27 cellular contexts compared by ENCODE assay signal in the genomic region with DNA sequence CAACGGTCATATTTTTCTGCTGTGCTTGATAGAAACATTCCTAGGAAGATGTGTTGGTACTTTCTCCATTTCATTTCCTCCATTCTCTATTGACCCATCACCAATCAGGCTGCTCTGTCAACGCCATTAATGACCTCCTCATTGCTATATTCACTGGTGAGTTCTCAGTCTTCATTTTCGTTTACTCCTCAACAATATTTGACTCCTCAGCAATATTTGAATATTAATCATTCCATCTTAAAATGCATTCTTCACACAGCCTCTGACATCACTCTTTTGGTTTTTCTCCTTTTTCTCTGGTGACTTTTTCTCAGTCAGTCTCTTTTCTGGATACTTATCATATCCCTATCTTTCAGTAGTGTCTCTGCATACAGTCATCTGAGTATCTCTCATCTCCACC.
DNase-seq lines count a peak whose midpoint lies in the region; ATAC-seq, FAIRE-seq and TF ChIP-seq lines count a peak whose summit lies in the region.
"Had no signal": no experiment of that assay in that cellular context is flagged by ENCODE, and none has a peak within 500 bp of the region (broad histone marks: within the 10 kb centered on the region; RNA-seq: fewer than 3 reads in every experiment).

No MANE protein-coding gene starts in this region.

- intact Hi-C loops in HepG2 (cut with micrococcal nuclease; ENCODE audit: unreplicated experiment), result no loop called here
- intact Hi-C loops in right lobe of liver (cut with DNase I), result no loop called here

- H3K27ac ChIP-seq in HepG2 (ENCODE audit: extremely low read length, insufficient read depth, low read length) (no peak overlapping the region), right lobe of liver (no peak overlapping the region), GM23338 (ENCODE audit: low read depth) (no peak overlapping the region)
- H3K27ac ChIP-seq: BLaER1 treated with 17β-estradiol and CSF1 and Interleukin-3, amounts not matched to agents 10 nM and 100 nM; C4-2B had no signal

- H4K20me1 ChIP-seq in HepG2 (ENCODE audit: insufficient read depth, low read length) (no peaks in the 10 kb centered on the region), GM23338 (replicated peaks; ENCODE audit: insufficient read depth) (no peaks in the 10 kb centered on the region)
- H4K20me1 ChIP-seq: BLaER1 treated with 17β-estradiol and CSF1 and Interleukin-3, amounts not matched to agents 10 nM and 100 nM had no signal

- POLR2A ChIA-PET in HepG2 (lab: Yijun Ruan, JAX), result no interaction called here

- no peak overlapping the region for H3K4me3 Mint-ChIP-seq in activated T-cell treated with anti-CD3 and anti-CD28 coated beads, Interleukin-2, amount 50 U/mL, for 72 hours
- H3K4me3 Mint-ChIP-seq in GM23338, result no peak overlapping the region
- H3K4me3 Mint-ChIP-seq: B cell; CD4-positive, alpha-beta T cell; CD8-positive, alpha-beta T cell had no signal

- no peak for ATAC-seq in activated T-cell treated with anti-CD3 and anti-CD28 coated beads, Interleukin-2, amount 50 U/mL, for 72 hours (replicated peaks in 1 of 2)
- no peak for ATAC-seq in HepG2
- no peak for ATAC-seq in right lobe of liver
- ATAC-seq in GM23338, result no peak
- ATAC-seq: CD8-positive, alpha-beta T cell; GM12878 had no signal

- H3K27me3 ChIP-seq in HepG2 (ENCODE audit: control insufficient read depth in 1 of 2, insufficient read depth in 2 of 2, low read length in 2 of 2), result no peaks in the 10 kb centered on the region
- H3K27me3 ChIP-seq in right lobe of liver, result no peaks in the 10 kb centered on the region
- H3K27me3 ChIP-seq in GM23338 (ENCODE audit: insufficient read depth), result no peaks in the 10 kb centered on the region
- H3K27me3 ChIP-seq: BLaER1 treated with 17β-estradiol and CSF1 and Interleukin-3, amounts not matched to agents 10 nM and 100 nM had no signal

- peaks cover 3 to 4% of the 10 kb centered on the region in 2 donors for H3K9me3 Mint-ChIP-seq in activated T-cell treated with anti-CD3 and anti-CD28 coated beads, Interleukin-2, amount 50 U/mL, for 72 hours
- H3K9me3 Mint-ChIP-seq in GM23338, result peaks cover 7% of the 10 kb centered on the region; the same call in 1 of the 3 replicates

- H3K79me2 ChIP-seq in HepG2 (ENCODE audit: insufficient read depth, low read length), result no peaks in the 10 kb centered on the region
- H3K79me2 ChIP-seq in GM23338 (replicated peaks; ENCODE audit: insufficient read depth), result no peaks in the 10 kb centered on the region

- FAIRE-seq in HepG2 (lab: Jason Lieb, UNC), result no peak
- FAIRE-seq in D721Med (lab: Jason Lieb, UNC), result no peak
- FAIRE-seq: A204.1, GM12878, GM12892, GM18507 had no signal

- no peaks in the 10 kb centered on the region for H3K4me1 Mint-ChIP-seq in activated T-cell treated with anti-CD3 and anti-CD28 coated beads, Interleukin-2, amount 50 U/mL, for 72 hours (ENCODE audit: low read depth)
- H3K4me1 Mint-ChIP-seq in GM23338, result no peaks in the 10 kb centered on the region
- H3K4me1 Mint-ChIP-seq: B cell had no signal

- TF ChIP-seq RAD21 in HepG2 (CRISPR knock-in tag; IDR thresholded peaks at IDR 0.05), result no peak

- H3K9ac ChIP-seq in HepG2 (ENCODE audit: insufficient read depth, low read depth, low read length), result no peak overlapping the region
- H3K9ac ChIP-seq: BLaER1 treated with 17β-estradiol and CSF1 and Interleukin-3, amounts not matched to agents 10 nM and 100 nM had no signal

- WGBS in HepG2 (ENCODE audit: low lambda C conversion rate), result 0% methylated on average over 3 of the region's 3 CpGs
- 22% methylated on average over 3 of the region's 3 CpGs for WGBS in right lobe of liver (ENCODE audit: insufficient coverage, low coverage, low lambda C conversion rate, missing lambda C conversion rate)

- TF ChIP-seq CTCF in HepG2 (CRISPR knock-in tag; IDR thresholded peaks at IDR 0.05) (no peak), right lobe of liver (IDR thresholded peaks at IDR 0.05) (no peak), GM23338 (conservative IDR thresholded peaks at IDR 0.05; ENCODE audit: low read depth in 2 of 2) (no peak), D721Med (IDR thresholded peaks at IDR 0.05; ENCODE audit: insufficient read depth, missing control alignments) (no peak)

- H3K4me1 ChIP-seq in HepG2 (ENCODE audit: insufficient read depth, low read length), result no peaks in the 10 kb centered on the region
- no peaks in the 10 kb centered on the region for H3K4me1 ChIP-seq in right lobe of liver
- no peaks in the 10 kb centered on the region for H3K4me1 ChIP-seq in GM23338 (ENCODE audit: insufficient read depth)
- H3K4me1 ChIP-seq: BLaER1 treated with 17β-estradiol and CSF1 and Interleukin-3, amounts not matched to agents 10 nM and 100 nM; Caco-2 had no signal

- H3K9me2 ChIP-seq in GM23338 (ENCODE audit: insufficient read depth), result no peaks in the 10 kb centered on the region

- peaks cover 5% of the 10 kb centered on the region for H3K27me3 Mint-ChIP-seq in activated T-cell treated with anti-CD3 and anti-CD28 coated beads, Interleukin-2, amount 50 U/mL, for 72 hours (ENCODE audit: low read depth)
- no peaks in the 10 kb centered on the region for H3K27me3 Mint-ChIP-seq in GM23338 (ENCODE audit: insufficient read depth, low read depth, poor library complexity)
- H3K27me3 Mint-ChIP-seq: B cell; CD4-positive, alpha-beta T cell had no signal

- H3K36me3 ChIP-seq in HepG2 (replicated peaks in 1 of 2; ENCODE audit: control insufficient read depth in 1 of 2, insufficient read depth in 2 of 2, low read length in 2 of 2) (no peaks in the 10 kb centered on the region), right lobe of liver (no peaks in the 10 kb centered on the region), GM23338 (ENCODE audit: insufficient read depth) (no peaks in the 10 kb centered on the region)
- H3K36me3 ChIP-seq: BLaER1 treated with 17β-estradiol and CSF1 and Interleukin-3, amounts not matched to agents 10 nM and 100 nM had no signal

- H3K4me3 ChIP-seq in HepG2 (replicated peaks in 1 of 3; ENCODE audit: insufficient read depth in 1 of 3, low read depth in 2 of 3, low read length in 3 of 3), result no peak overlapping the region
- no peak overlapping the region for H3K4me3 ChIP-seq in right lobe of liver
- no peak overlapping the region for H3K4me3 ChIP-seq in GM23338
- H3K4me3 ChIP-seq: BLaER1 treated with 17β-estradiol and CSF1 and Interleukin-3, amounts not matched to agents 10 nM and 100 nM; GM12878 had no signal

- no peak for DNase-seq in activated T-cell treated with anti-CD3 and anti-CD28 coated beads, Interleukin-2, amount 50 U/mL, for 72 hours
- no peak for DNase-seq in activated T-cell treated with anti-CD3 and anti-CD28 coated beads, Interleukin-2, amount 50 U/mL, for 1 hour
- DNase-seq in HepG2 (ENCODE audit: low spot score), result no peak
- DNase-seq in right lobe of liver, result no peak
- no peak for DNase-seq in GM23338 (ENCODE audit: low spot score)
- DNase-seq in NCI-H748 treated with DMSO at 0.1 percent for 48 hours (lab: John Stamatoyannopoulos, UW), result no peak
- no peak for DNase-seq in D721Med (ENCODE audit: insufficient read length, low spot score)
- DNase-seq: 8988T; AML-193; Caco-2; Calu3; CD4-positive, alpha-beta T cell; CD8-positive, alpha-beta T cell; DMS 273 treated with DMSO at 0.1 percent for 48 hours; DMS153; DMS53; DMS79; DND-41; EL; GDM1 had no signal

- no peak for TF ChIP-seq EP300 in HepG2 (IDR thresholded peaks at IDR 0.05; ENCODE audit: low read depth in 2 of 2, low read length in 2 of 2)
- TF ChIP-seq EP300 in HepG2 (CRISPR knock-in tag; IDR thresholded peaks at IDR 0.05; ENCODE audit: borderline replicate concordance), result no peak

- H3K9me3 ChIP-seq in HepG2 (ENCODE audit: low read length), result no peaks in the 10 kb centered on the region
- H3K9me3 ChIP-seq in right lobe of liver, result no peaks in the 10 kb centered on the region
- H3K9me3 ChIP-seq: Caco-2 had no signal

- in situ Hi-C loops in HepG2 (cut with HindIII; ENCODE audit: extremely low pct_ligation_motif_present, low pct_unique_long_range_greater_than_20kb), result no loop called here

- H3F3A ChIP-seq in GM23338 (replicated peaks; ENCODE audit: low read depth), result no peaks in the 10 kb centered on the region

- no peak for TF ChIP-seq POLR2A in HepG2 (IDR thresholded peaks at IDR 0.05; ENCODE audit: insufficient read depth in 1 of 2, low read depth in 2 of 2, low read length in 2 of 2)
- no peak for TF ChIP-seq POLR2A in right lobe of liver (IDR thresholded peaks at IDR 0.05)

- H3K36me3 Mint-ChIP-seq in activated T-cell treated with anti-CD3 and anti-CD28 coated beads, Interleukin-2, amount 50 U/mL, for 72 hours (ENCODE audit: insufficient read depth in 2 of 2), result no peaks in the 10 kb centered on the region
- H3K36me3 Mint-ChIP-seq in GM23338 (ENCODE audit: low read depth), result no peaks in the 10 kb centered on the region
- H3K36me3 Mint-ChIP-seq: CD8-positive, alpha-beta T cell had no signal

- CTCF ChIA-PET in HepG2 (lab: Yijun Ruan, JAX; ENCODE audit: low intra/inter-chr PET ratio, low total read pairs), result no interaction called here

- H2AFZ ChIP-seq in HepG2 (ENCODE audit: low read length), result no peak overlapping the region
- H2AFZ ChIP-seq in GM23338, result peak overlapping the region; percentile 33; the same call in 1 of the 2 replicates

- peak overlapping the region; percentile 43 for H3K27ac Mint-ChIP-seq in activated T-cell treated with anti-CD3 and anti-CD28 coated beads, Interleukin-2, amount 50 U/mL, for 72 hours
- no peak overlapping the region for H3K27ac Mint-ChIP-seq in GM23338
- H3K27ac Mint-ChIP-seq: B cell; CD4-positive, alpha-beta T cell; CD8-positive, alpha-beta T cell had no signal

- no peak overlapping the region for H3K4me2 ChIP-seq in HepG2 (ENCODE audit: low read depth, low read length)
- H3K4me2 ChIP-seq in GM23338, result no peak overlapping the region
- H3K4me2 ChIP-seq: BLaER1 treated with 17β-estradiol and CSF1 and Interleukin-3, amounts not matched to agents 10 nM and 100 nM had no signal

- BruUV-seq in HepG2 (replicated peaks; lab: Mats Ljungman, UMichigan), result no TSS peak

TF ChIP-seq in HepG2, 621 proteins besides CTCF, POLR2A, EP300 and RAD21 (continues in another document):
- TF ChIP-seq ZNF782 (CRISPR knock-in tag; IDR thresholded peaks at IDR 0.05; ENCODE audit: borderline replicate concordance) (no peak), ZNF607 (CRISPR knock-in tag; IDR thresholded peaks at IDR 0.05; ENCODE audit: borderline replicate concordance) (no peak), RELA (CRISPR knock-in tag; IDR thresholded peaks at IDR 0.05) (no peak), HNF4A (CRISPR knock-in tag; IDR thresholded peaks at IDR 0.05) (no peak), ZNF652 (CRISPR knock-in tag; IDR thresholded peaks at IDR 0.05; ENCODE audit: borderline replicate concordance, low read depth) (no peak), MAFK (conservative IDR thresholded peaks at IDR 0.05 in 1 of 2, IDR thresholded peaks at IDR 0.05 in 1 of 2; ENCODE audit: low read length in 2 of 2) (peak; percentile 65 to 66)

TF ChIP-seq in GM23338, 12 proteins besides CTCF, POLR2A, EP300 and RAD21 (continues in another document):
- TF ChIP-seq CREB1 (CRISPR knock-in tag; IDR thresholded peaks at IDR 0.05; ENCODE audit: low read depth) (no peak), STAT1 (IDR thresholded peaks at IDR 0.05; ENCODE audit: unreplicated experiment) (no peak)
